In the genomic region with DNA sequence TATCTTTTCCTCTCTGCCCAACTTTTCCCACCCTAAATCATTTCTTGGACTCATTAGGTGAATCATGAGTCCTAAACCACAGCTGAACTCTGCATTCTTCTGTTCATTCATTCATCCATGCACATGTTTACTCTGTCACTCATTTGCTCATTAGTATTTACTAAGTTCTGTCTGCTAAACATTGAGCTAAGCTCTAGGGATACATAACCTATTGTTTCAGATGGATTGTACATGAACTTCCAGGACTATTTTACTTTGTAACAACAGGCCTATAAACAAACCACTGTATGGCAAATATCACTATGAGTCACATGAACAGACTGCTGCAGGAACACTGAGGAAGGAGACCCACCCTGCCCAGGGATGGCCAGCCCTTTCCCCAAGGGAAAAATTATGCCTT, we compare ENCODE assay signal across 9 cellular contexts. TPM values are rescaled to one million over a fixed set of nuclear protein-coding genes. Genes with fewer than 3 reads are reported as not detected.
DNase-seq lines count a peak whose midpoint lies in the region; ATAC-seq and TF ChIP-seq lines count a peak whose summit lies in the region.
"Had no signal": no experiment of that assay in that cellular context is flagged by ENCODE, and none has a peak within 500 bp of the region (broad histone marks: within the 10 kb centered on the region; RNA-seq: fewer than 3 reads in every experiment).

No MANE protein-coding gene starts in this region.

- H2AFZ ChIP-seq in HCT116 (ENCODE audit: low read depth, low read length, poor library complexity, severe bottlenecking), result peak overlapping the region; percentile 4
- H2AFZ ChIP-seq in smooth muscle cell (ENCODE audit: low read depth), result no peak overlapping the region

- no peaks in the 10 kb centered on the region for H3K9me3 Mint-ChIP-seq in activated naive CD8-positive, alpha-beta T cell treated with anti-CD3 and anti-CD28 coated beads, Interleukin-2, amount 50 U/mL, for 24 hours

- ATAC-seq in HCT116 (peak; percentile 88), SK-N-SH treated with all-trans-retinoic acid at 6 μM for 48 hours (peak; percentile 84), body of pancreas (no peak), HG03469 (IDR thresholded peaks at IDR 0.05; ENCODE audit: unreplicated experiment) (no peak)
- ATAC-seq in activated naive CD8-positive, alpha-beta T cell treated with anti-CD3 and anti-CD28 coated beads, Interleukin-2, amount 50 U/mL, for 24 hours, result no peak

- TF ChIP-seq CTCF in HCT116 (IDR thresholded peaks at IDR 0.05 in 2 of 3, conservative IDR thresholded peaks at IDR 0.05 in 1 of 3; ENCODE audit: borderline replicate concordance in 1 of 3, insufficient read depth in 1 of 3, low read depth in 2 of 3, low read length in 2 of 3) (no peak), smooth muscle cell (IDR thresholded peaks at IDR 0.05; ENCODE audit: borderline replicate concordance, insufficient read depth, poor library complexity, severe bottlenecking) (no peak), body of pancreas (IDR thresholded peaks at IDR 0.05) (no peak)

- peak; percentile 23 for DNase-seq in HCT116 (ENCODE audit: low read depth, low spot score)
- DNase-seq in foreskin melanocyte, result peak; percentile 89
- DNase-seq in smooth muscle cell (lab: John Stamatoyannopoulos, UW; ENCODE audit: unreplicated experiment), result no peak
- no peak for DNase-seq in body of pancreas
- DNase-seq in activated naive CD8-positive, alpha-beta T cell treated with anti-CD3 and anti-CD28 coated beads, Interleukin-2, amount 50 U/mL, for 24 hours, result no peak
- DNase-seq: activated CD8-positive, alpha-beta memory T cell treated with anti-CD3 and anti-CD28 coated beads, Interleukin-2, amount 50 U/mL, for 4 hours; NCI-H1436 had no signal

- H3K27me3 Mint-ChIP-seq in activated naive CD8-positive, alpha-beta T cell treated with anti-CD3 and anti-CD28 coated beads, Interleukin-2, amount 50 U/mL, for 24 hours, result no peaks in the 10 kb centered on the region

- H3K36me3 ChIP-seq in HCT116 (ENCODE audit: control insufficient read depth in 1 of 2, insufficient read depth in 2 of 2, low read length in 2 of 2) (no peaks in the 10 kb centered on the region), smooth muscle cell (ENCODE audit: low read depth) (no peaks in the 10 kb centered on the region), body of pancreas (replicated peaks in 1 of 2; ENCODE audit: insufficient read depth in 1 of 2, low read depth in 2 of 2) (no peaks in the 10 kb centered on the region)

- no peaks in the 10 kb centered on the region for H3F3A ChIP-seq in smooth muscle cell (ENCODE audit: low read depth)

- TF ChIP-seq RAD21 in HCT116 (IDR thresholded peaks at IDR 0.05; ENCODE audit: low read depth), result no peak

- RAD21 ChIA-PET in HCT116 (lab: Charles Lee; ENCODE audit: low non-redundant PET in 1 of 2, low total read pairs in 2 of 2, uncharacterized antibody in 2 of 2, unreplicated experiment in 2 of 2), result no interaction called here

- H3K4me1 Mint-ChIP-seq in activated naive CD8-positive, alpha-beta T cell treated with anti-CD3 and anti-CD28 coated beads, Interleukin-2, amount 50 U/mL, for 24 hours, result peaks cover 3% of the 10 kb centered on the region

- H3K4me3 ChIP-seq in HCT116 (replicated peaks in 1 of 2; ENCODE audit: low read depth in 1 of 2, low read length in 2 of 2) (no peak overlapping the region), smooth muscle cell (no peak overlapping the region), body of pancreas (no peak overlapping the region)

- no peak overlapping the region for H3K27ac Mint-ChIP-seq in activated naive CD8-positive, alpha-beta T cell treated with anti-CD3 and anti-CD28 coated beads, Interleukin-2, amount 50 U/mL, for 24 hours

- H3K4me3 Mint-ChIP-seq in activated naive CD8-positive, alpha-beta T cell treated with anti-CD3 and anti-CD28 coated beads, Interleukin-2, amount 50 U/mL, for 24 hours, result no peak overlapping the region

- BruUV-seq in HCT116 (replicated peaks; lab: Mats Ljungman, UMichigan), result no TSS peak

- no peak overlapping the region for H3K27ac ChIP-seq in HCT116 (ENCODE audit: low read depth, low read length)
- H3K27ac ChIP-seq in smooth muscle cell (ENCODE audit: low read depth), result peak overlapping the region; percentile 55
- no peak overlapping the region for H3K27ac ChIP-seq in body of pancreas

- H3K27me3 ChIP-seq in HCT116 (ENCODE audit: insufficient read depth, low read length), result no peaks in the 10 kb centered on the region
- H3K27me3 ChIP-seq in smooth muscle cell (ENCODE audit: low read depth), result no peaks in the 10 kb centered on the region
- H3K27me3 ChIP-seq in body of pancreas, result no peaks in the 10 kb centered on the region

- H3K4me2 ChIP-seq in HCT116 (ENCODE audit: low read length) (peak overlapping the region; percentile 52), smooth muscle cell (peak overlapping the region; percentile 11)

- POLR2A ChIA-PET in HCT116 (lab: Charles Lee), result no interaction called here

- TF ChIP-seq POLR2A in HCT116 (IDR thresholded peaks at IDR 0.05; ENCODE audit: borderline replicate concordance, extremely low read depth, insufficient read depth, insufficient read length) (no peak), body of pancreas (IDR thresholded peaks at IDR 0.05) (no peak)

- peak overlapping the region; percentile 10; the same call in 1 of the 2 replicates for H3K9ac ChIP-seq in HCT116 (ENCODE audit: low read length)
- no peak overlapping the region for H3K9ac ChIP-seq in smooth muscle cell (ENCODE audit: low read depth)

- H3K9me3 ChIP-seq in HCT116 (ENCODE audit: control insufficient read depth in 1 of 2, insufficient read depth in 1 of 2, low read depth in 1 of 2, low read length in 2 of 2) (no peaks in the 10 kb centered on the region), smooth muscle cell (replicated peaks; ENCODE audit: low read depth) (no peaks in the 10 kb centered on the region), body of pancreas (no peaks in the 10 kb centered on the region)

- H3K79me2 ChIP-seq in HCT116 (ENCODE audit: insufficient read depth, low read length), result no peaks in the 10 kb centered on the region
- no peaks in the 10 kb centered on the region for H3K79me2 ChIP-seq in smooth muscle cell (ENCODE audit: low read depth)

- H4K20me1 ChIP-seq in HCT116 (ENCODE audit: insufficient read depth) (no peaks in the 10 kb centered on the region), smooth muscle cell (ENCODE audit: low read depth) (no peaks in the 10 kb centered on the region)

- no peaks in the 10 kb centered on the region for H3K36me3 Mint-ChIP-seq in activated naive CD8-positive, alpha-beta T cell treated with anti-CD3 and anti-CD28 coated beads, Interleukin-2, amount 50 U/mL, for 24 hours (ENCODE audit: low read depth)

- H3K9me2 ChIP-seq in HCT116 (ENCODE audit: insufficient read depth), result no peaks in the 10 kb centered on the region

- intact Hi-C loops in HCT116 (cut with micrococcal nuclease), result no loop called here
- intact Hi-C loops in body of pancreas (cut with DNase I), result no loop called here

- CTCF ChIA-PET in HCT116 (lab: Charles Lee), result no interaction called here

- H3K4me1 ChIP-seq in HCT116 (ENCODE audit: control insufficient read depth in 1 of 2, insufficient read depth in 2 of 2, low read length in 2 of 2) (peaks cover 0 to 17% of the 10 kb centered on the region in 2 experiments; a peak in 2 of 4 replicates), smooth muscle cell (ENCODE audit: low read depth) (no peaks in the 10 kb centered on the region), body of pancreas (no peaks in the 10 kb centered on the region)

TF ChIP-seq in HCT116, 20 proteins besides CTCF, POLR2A, EP300 and RAD21 (continues in another document):
- no peak for TF ChIP-seq EGR1 (IDR thresholded peaks at IDR 0.05; ENCODE audit: low read depth)
- no peak for TF ChIP-seq CEBPB (IDR thresholded peaks at IDR 0.05; ENCODE audit: low read depth)
- TF ChIP-seq, protein P1, sequence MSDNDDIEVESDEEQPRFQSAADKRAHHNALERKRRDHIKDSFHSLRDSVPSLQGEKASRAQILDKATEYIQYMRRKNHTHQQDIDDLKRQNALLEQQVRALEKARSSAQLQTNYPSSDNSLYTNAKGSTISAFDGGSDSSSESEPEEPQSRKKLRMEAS (IDR thresholded peaks at IDR 0.05), result no peak
- TF ChIP-seq, protein P2, sequence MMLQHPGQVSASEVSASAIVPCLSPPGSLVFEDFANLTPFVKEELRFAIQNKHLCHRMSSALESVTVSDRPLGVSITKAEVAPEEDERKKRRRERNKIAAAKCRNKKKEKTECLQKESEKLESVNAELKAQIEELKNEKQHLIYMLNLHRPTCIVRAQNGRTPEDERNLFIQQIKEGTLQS (IDR thresholded peaks at IDR 0.05), result no peak
- no peak for TF ChIP-seq SIN3A (IDR thresholded peaks at IDR 0.05; ENCODE audit: low read depth)
- TF ChIP-seq ELF1 (IDR thresholded peaks at IDR 0.05; ENCODE audit: borderline replicate concordance, low read depth), result no peak
- TF ChIP-seq JUND (IDR thresholded peaks at IDR 0.05), result peak; percentile 32
- TF ChIP-seq POLR2AphosphoS5 (IDR thresholded peaks at IDR 0.05; ENCODE audit: low read depth, low read length), result no peak
- no peak for TF ChIP-seq EZH2phosphoT487 (IDR thresholded peaks at IDR 0.05; ENCODE audit: borderline replicate concordance)
- TF ChIP-seq ZNF274 (IDR thresholded peaks at IDR 0.05; ENCODE audit: low read depth, low read length), result no peak

TF ChIP-seq in SK-N-SH treated with all-trans-retinoic acid at 6 μM for 48 hours, 23 proteins besides CTCF, POLR2A, EP300 and RAD21 (continues in another document):
- peak; percentile 78 for TF ChIP-seq ISL1 (CRISPR knock-in tag; IDR thresholded peaks at IDR 0.05)
- TF ChIP-seq, protein P3, sequence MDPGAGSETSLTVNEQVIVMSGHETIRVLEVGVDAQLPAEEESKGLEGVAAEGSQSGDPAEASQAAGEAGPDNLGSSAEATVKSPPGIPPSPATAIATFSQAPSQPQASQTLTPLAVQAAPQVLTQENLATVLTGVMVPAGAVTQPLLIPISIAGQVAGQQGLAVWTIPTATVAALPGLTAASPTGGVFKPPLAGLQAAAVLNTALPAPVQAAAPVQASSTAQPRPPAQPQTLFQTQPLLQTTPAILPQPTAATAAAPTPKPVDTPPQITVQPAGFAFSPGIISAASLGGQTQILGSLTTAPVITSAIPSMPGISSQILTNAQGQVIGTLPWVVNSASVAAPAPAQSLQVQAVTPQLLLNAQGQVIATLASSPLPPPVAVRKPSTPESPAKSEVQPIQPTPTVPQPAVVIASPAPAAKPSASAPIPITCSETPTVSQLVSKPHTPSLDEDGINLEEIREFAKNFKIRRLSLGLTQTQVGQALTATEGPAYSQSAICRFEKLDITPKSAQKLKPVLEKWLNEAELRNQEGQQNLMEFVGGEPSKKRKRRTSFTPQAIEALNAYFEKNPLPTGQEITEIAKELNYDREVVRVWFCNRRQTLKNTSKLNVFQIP (CRISPR knock-in tag; IDR thresholded peaks at IDR 0.05; ENCODE audit: borderline replicate concordance, low read depth), result no peak

RNA-seq across cellular contexts. Expression of a gene that starts 14.6 kb away (rescaled TPM):
- total RNA-seq in HCT116 (2021; ENCODE audit: unreplicated experiment) (16.7 TPM), smooth muscle cell (35.9 and 46.7 TPM in 2 replicates), body of pancreas (10 to 100 TPM; 21.0 to 21.4 TPM)
- polyA plus RNA-seq in HCT116 (2012), result 4.8 and 6.7 TPM in 2 replicates
- polyA plus RNA-seq in smooth muscle cell, result 17.8 and 22.0 TPM in 2 replicates

Comparison
In these comparisons a context has a peak if more than half of its experiments do, and no peak if none do; other contexts are left out.
1. ATAC-seq: peak in HCT116 (single experiment) and SK-N-SH treated with all-trans-retinoic acid at 6 μM for 48 hours (single experiment); none in body of pancreas (single experiment), HG03469 (single experiment) and activated naive CD8-positive, alpha-beta T cell treated with anti-CD3 and anti-CD28 coated beads, Interleukin-2, amount 50 U/mL, for 24 hours (single experiment).
2. DNase-seq: peak in HCT116 (single experiment) and foreskin melanocyte (single experiment); none in smooth muscle cell (single experiment), body of pancreas (0 of 4) and activated naive CD8-positive, alpha-beta T cell treated with anti-CD3 and anti-CD28 coated beads, Interleukin-2, amount 50 U/mL, for 24 hours (single experiment).